ENCODE assay signal across 11 cellular contexts in genomic region chr5:120803282-120803681, GRCh38.
DNase-seq lines count a peak whose midpoint lies in the region; ATAC-seq, FAIRE-seq and TF ChIP-seq lines count a peak whose summit lies in the region.
"Had no signal": no experiment of that assay in that cellular context is flagged by ENCODE, and none has a peak within 500 bp of the region (broad histone marks: within the 10 kb centered on the region; RNA-seq: fewer than 3 reads in every experiment).

No MANE protein-coding gene starts in this region.

- DNase-seq in EL (peak; percentile 40), NCI-H1417 treated with DMSO at 0.1 percent for 48 hours (lab: John Stamatoyannopoulos, UW) (peak; percentile 0), bronchial epithelial cell (ENCODE audit: low read depth) (peak; percentile 26), myocyte (ENCODE audit: low read depth) (peak; percentile 37), NCI-H345 (lab: John Stamatoyannopoulos, UW) (no peak), HT-29 (ENCODE audit: low spot score) (no peak)
- no peak for DNase-seq in stimulated activated effector memory CD8-positive, alpha-beta T cell treated with anti-CD3 and anti-CD28 coated beads, Interleukin-12 subunit alpha, Interleukin-12 subunit beta, amount 100 ng/mL, for 72 hours (ENCODE audit: low spot score in 2 of 2)
- no peak for DNase-seq in stimulated activated naive CD8-positive, alpha-beta T cell treated with anti-CD3 and anti-CD28 coated beads, Interleukin-15, Interleukin-2, amounts not matched to agents 100 U/mL and 50 U/mL, for 24 hours
- DNase-seq: activated T-cell treated with anti-CD3 and anti-CD28 coated beads, Interleukin-2, amount 50 U/mL, for 1 hour; retina had no signal

- no peak for FAIRE-seq in bronchial epithelial cell (lab: Jason Lieb, UNC)

- no peaks in the 10 kb centered on the region for H3K36me3 ChIP-seq in bronchial epithelial cell (ENCODE audit: control insufficient read depth, insufficient read depth, low read length)
- H3K36me3 ChIP-seq: gastroesophageal sphincter had no signal

- peaks cover 17% of the 10 kb centered on the region for H3K9me3 Mint-ChIP-seq in stimulated activated effector memory CD8-positive, alpha-beta T cell treated with anti-CD3 and anti-CD28 coated beads, Interleukin-12 subunit alpha, Interleukin-12 subunit beta, amount 100 ng/mL, for 72 hours

- no peak overlapping the region for H3K4me3 Mint-ChIP-seq in stimulated activated effector memory CD8-positive, alpha-beta T cell treated with anti-CD3 and anti-CD28 coated beads, Interleukin-12 subunit alpha, Interleukin-12 subunit beta, amount 100 ng/mL, for 72 hours

- H3K36me3 Mint-ChIP-seq in stimulated activated effector memory CD8-positive, alpha-beta T cell treated with anti-CD3 and anti-CD28 coated beads, Interleukin-12 subunit alpha, Interleukin-12 subunit beta, amount 100 ng/mL, for 72 hours, result peaks cover 4% of the 10 kb centered on the region

- ATAC-seq in stimulated activated effector memory CD8-positive, alpha-beta T cell treated with anti-CD3 and anti-CD28 coated beads, Interleukin-12 subunit alpha, Interleukin-12 subunit beta, amount 100 ng/mL, for 72 hours, result no peak
- no peak for ATAC-seq in stimulated activated naive CD8-positive, alpha-beta T cell treated with anti-CD3 and anti-CD28 coated beads, Interleukin-15, Interleukin-2, amounts not matched to agents 100 U/mL and 50 U/mL, for 24 hours
- ATAC-seq: gastroesophageal sphincter had no signal

- H3K4me3 ChIP-seq in bronchial epithelial cell (ENCODE audit: low read depth, low read length), result no peak overlapping the region
- H3K4me3 ChIP-seq: gastroesophageal sphincter had no signal

- no peaks in the 10 kb centered on the region for H3K4me1 Mint-ChIP-seq in stimulated activated effector memory CD8-positive, alpha-beta T cell treated with anti-CD3 and anti-CD28 coated beads, Interleukin-12 subunit alpha, Interleukin-12 subunit beta, amount 100 ng/mL, for 72 hours

- H3K27me3 ChIP-seq in bronchial epithelial cell (ENCODE audit: control insufficient read depth, insufficient read depth, low read length), result no peaks in the 10 kb centered on the region
- H3K27me3 ChIP-seq: gastroesophageal sphincter had no signal

- peak; percentile 2 for TF ChIP-seq CTCF in bronchial epithelial cell (IDR thresholded peaks at IDR 0.05; ENCODE audit: insufficient read depth, low read length, severe bottlenecking)

- no peak overlapping the region for H3K27ac Mint-ChIP-seq in stimulated activated effector memory CD8-positive, alpha-beta T cell treated with anti-CD3 and anti-CD28 coated beads, Interleukin-12 subunit alpha, Interleukin-12 subunit beta, amount 100 ng/mL, for 72 hours

Comparison
In these comparisons a context has a peak if more than half of its experiments do, and no peak if none do; other contexts are left out.
1. DNase-seq: peak in EL (single experiment), NCI-H1417 treated with DMSO at 0.1 percent for 48 hours (single experiment), bronchial epithelial cell (single experiment) and myocyte (single experiment); none in stimulated activated effector memory CD8-positive, alpha-beta T cell treated with anti-CD3 and anti-CD28 coated beads, Interleukin-12 subunit alpha, Interleukin-12 subunit beta, amount 100 ng/mL, for 72 hours (0 of 2), NCI-H345 (single experiment), stimulated activated naive CD8-positive, alpha-beta T cell treated with anti-CD3 and anti-CD28 coated beads, Interleukin-15, Interleukin-2, amounts not matched to agents 100 U/mL and 50 U/mL, for 24 hours (single experiment) and HT-29 (single experiment).